15 cellular contexts compared by ENCODE assay signal in genomic region chr10:97182327-97182990, GRCh38. TPM values are rescaled to one million over a fixed set of nuclear protein-coding genes. Genes with fewer than 3 reads are reported as not detected.
"Had no signal": no experiment of that assay in that cellular context is flagged by ENCODE, and none has a peak within 500 bp of the region (broad histone marks: within the 10 kb centered on the region; RNA-seq: fewer than 3 reads in every experiment).

No MANE protein-coding gene starts in this region.

- H3K4me3 ChIP-seq: ascending aorta, breast epithelium, prostate gland, right atrium auricular region, tibial nerve, vagina had no signal

- H3K36me3 ChIP-seq: ascending aorta, breast epithelium, prostate gland, right atrium auricular region, tibial nerve, vagina had no signal

- H3K27me3 ChIP-seq: ascending aorta had no signal

- H3K27ac ChIP-seq: ascending aorta, breast epithelium, prostate gland, right atrium auricular region, tibial nerve, vagina had no signal

- DNase-seq: activated CD4-positive, alpha-beta T cell treated with anti-CD3 and anti-CD28 coated beads for 1 hour; activated gamma-delta T cell; activated T-cell treated with anti-CD3 and anti-CD28 coated beads, Interleukin-2, amount 50 U/mL, for 72 hours; stimulated activated CD4-positive, alpha-beta T cell treated with anti-CD3 and anti-CD28 coated beads, Interleukin-2, amount 100 ng/mL, for 24 hours; stimulated activated naive CD4-positive, alpha-beta T cell treated with Interleukin-2 at 50 U/mL for 16 hours had no signal

- ATAC-seq: activated T-cell treated with anti-CD3 and anti-CD28 coated beads, Interleukin-2, amount 50 U/mL, for 72 hours had no signal

- H3K9me3 ChIP-seq: ascending aorta, breast epithelium, prostate gland, right atrium auricular region, tibial nerve, vagina had no signal

RNA-seq across cellular contexts. Expression of gene SLIT1, which starts 3.3 kb away (rescaled TPM):
- total RNA-seq: ascending aorta, dermis microvascular lymphatic vessel endothelial cell, fibroblast of villous mesenchyme, glomerular endothelial cell, lung microvascular endothelial cell, right atrium auricular region had no signal
